Comparison of ENCODE assay signal across 17 cellular contexts in the genomic region with DNA sequence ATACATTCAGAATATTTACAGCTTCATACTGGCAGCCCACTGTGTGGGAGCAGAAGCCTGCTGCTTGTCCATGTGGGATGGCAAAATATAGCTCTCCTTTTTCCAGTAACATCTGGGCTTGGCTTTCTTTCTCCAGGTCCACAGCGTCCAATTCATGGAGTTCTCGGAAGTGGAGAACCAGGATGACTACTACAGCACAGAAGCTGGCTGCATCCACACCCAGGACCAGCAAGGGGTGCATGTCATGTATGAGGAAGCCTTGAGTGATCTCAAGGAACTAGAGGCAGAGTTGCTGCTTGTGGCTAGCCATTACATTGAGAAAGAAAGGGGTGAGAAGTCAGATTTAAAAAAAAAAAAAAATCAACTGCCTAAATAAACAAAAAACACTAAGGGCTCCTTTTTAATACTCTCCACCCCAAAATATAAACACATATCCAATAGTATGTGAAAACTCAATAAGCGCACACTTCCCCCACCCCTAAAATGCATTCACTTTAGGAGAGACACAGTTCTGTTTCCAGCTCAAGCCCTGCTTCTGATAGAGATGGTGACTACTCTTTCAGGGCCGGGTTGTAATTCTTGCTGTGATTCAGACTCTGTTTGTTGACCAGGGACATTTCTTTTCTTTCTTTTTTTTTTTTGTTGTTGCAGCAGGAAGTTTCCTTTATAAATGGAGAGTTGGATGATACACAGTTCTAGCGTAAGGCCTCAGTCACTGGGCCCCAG.
DNase-seq lines count a peak whose midpoint lies in the region; ATAC-seq, FAIRE-seq and TF ChIP-seq lines count a peak whose summit lies in the region.
"Had no signal": no experiment of that assay in that cellular context is flagged by ENCODE, and none has a peak within 500 bp of the region (broad histone marks: within the 10 kb centered on the region; RNA-seq: fewer than 3 reads in every experiment).

No MANE protein-coding gene starts in this region.

- no peaks in the 10 kb centered on the region for H3K27me3 ChIP-seq in BLaER1
- H3K27me3 ChIP-seq: spleen had no signal

- peaks cover 6% of the 10 kb centered on the region for H3K27me3 Mint-ChIP-seq in progenitor cell of endocrine pancreas

- no peaks in the 10 kb centered on the region for H3K36me3 ChIP-seq in BLaER1
- H3K36me3 ChIP-seq: spleen had no signal

- peak overlapping the region; percentile 79 for H3K4me2 ChIP-seq in BLaER1

- TF ChIP-seq CTCF in fibroblast of mammary gland (conservative IDR thresholded peaks at IDR 0.05; ENCODE audit: control insufficient read depth, insufficient read depth, low read depth, low read length) (no peak), progenitor cell of endocrine pancreas (IDR thresholded peaks at IDR 0.05; ENCODE audit: unreplicated experiment) (no peak)

- no peak overlapping the region for H3K9ac ChIP-seq in BLaER1

- H3K27ac Mint-ChIP-seq in progenitor cell of endocrine pancreas = peak overlapping the region; percentile 57

- H3K4me3 Mint-ChIP-seq in progenitor cell of endocrine pancreas (ENCODE audit: low read depth) = no peak overlapping the region

- H3K4me3 ChIP-seq in BLaER1 = no peak overlapping the region
- H3K4me3 ChIP-seq in fibroblast of mammary gland (ENCODE audit: control insufficient read depth, low read depth, low read length) = no peak overlapping the region
- H3K4me3 ChIP-seq: lung, spleen had no signal

- H4K20me1 ChIP-seq in BLaER1 = no peaks in the 10 kb centered on the region

- DNase-seq in NOMO-1 treated with dmso at 0.1 percent for 144 hours (lab: John Stamatoyannopoulos, UW; ENCODE audit: unreplicated experiment) (peak; percentile 17), fibroblast of mammary gland (ENCODE audit: low read depth) (peak; percentile 69), progenitor cell of endocrine pancreas (ENCODE audit: low spot score, unreplicated experiment) (no peak), NCI-H345 treated with DMSO at 0.1 percent for 48 hours (lab: John Stamatoyannopoulos, UW; ENCODE audit: unreplicated experiment) (no peak), HTR-8/SVneo (ENCODE audit: insufficient read length, low spot score) (no peak)
- DNase-seq in activated naive CD4-positive, alpha-beta T cell (lab: John Stamatoyannopoulos, UW) = no peak
- DNase-seq: activated T-cell treated with anti-CD3 and anti-CD28 coated beads, Interleukin-2, amount 50 U/mL, for 1 hour; glutamatergic neuron; KG1; NCI-H2227 treated with DMSO at 0.1 percent for 48 hours; spleen; stimulated activated CD8-positive, alpha-beta memory T cell treated with anti-CD3 and anti-CD28 coated beads, Interleukin-4, amount 100 ng/mL, for 48 hours had no signal

- no peaks in the 10 kb centered on the region for H3K9me3 ChIP-seq in BLaER1
- H3K9me3 ChIP-seq: spleen had no signal

- H3K36me3 Mint-ChIP-seq in progenitor cell of endocrine pancreas (ENCODE audit: insufficient read depth) = peaks cover 1% of the 10 kb centered on the region

- peaks cover 3% of the 10 kb centered on the region for H3K9me3 Mint-ChIP-seq in progenitor cell of endocrine pancreas (ENCODE audit: low read depth)

- no peak for ATAC-seq in GM21737 (IDR thresholded peaks at IDR 0.05; ENCODE audit: unreplicated experiment)

- H3K4me1 ChIP-seq in BLaER1 = peaks cover 25% of the 10 kb centered on the region

- FAIRE-seq in HTR-8/SVneo (lab: Jason Lieb, UNC) = no peak
- FAIRE-seq: G401.6, H1 had no signal

- peaks cover 17% of the 10 kb centered on the region for H3K4me1 Mint-ChIP-seq in progenitor cell of endocrine pancreas (ENCODE audit: low read depth)

- peak overlapping the region; percentile 57; the same call in 1 of the 2 replicates for H3K27ac ChIP-seq in BLaER1

Comparison
In these comparisons a context has a peak if more than half of its experiments do, and no peak if none do; other contexts are left out.
1. DNase-seq: peak in NOMO-1 treated with dmso at 0.1 percent for 144 hours (single experiment) and fibroblast of mammary gland (single experiment); none in progenitor cell of endocrine pancreas (single experiment), activated naive CD4-positive, alpha-beta T cell (0 of 4), NCI-H345 treated with DMSO at 0.1 percent for 48 hours (single experiment) and HTR-8/SVneo (single experiment).